In genomic region chr16:81366316-81366932, GRCh38 we compare ENCODE assay signal across 9 cellular contexts. TPM values are rescaled to one million over a fixed set of nuclear protein-coding genes. Genes with fewer than 3 reads are reported as not detected.
DNase-seq lines count a peak whose midpoint lies in the region; ATAC-seq and TF ChIP-seq lines count a peak whose summit lies in the region.
"Had no signal": no experiment of that assay in that cellular context is flagged by ENCODE, and none has a peak within 500 bp of the region (broad histone marks: within the 10 kb centered on the region; RNA-seq: fewer than 3 reads in every experiment).

No MANE protein-coding gene starts in this region.

- no peak overlapping the region for H3K27ac ChIP-seq in neuronal stem cell (replicated peaks; ENCODE audit: low read length)
- H3K27ac ChIP-seq: epithelial cell of prostate had no signal

- no peak overlapping the region for H3K27ac Mint-ChIP-seq in stimulated activated naive CD8-positive, alpha-beta T cell treated with anti-CD3 and anti-CD28 coated beads, Interleukin-15, amount 100 ng/mL, for 72 hours

- H2BK120ac ChIP-seq in neuronal stem cell (ENCODE audit: low read depth, low read length), result no peak overlapping the region

- H2AFZ ChIP-seq in neuronal stem cell (ENCODE audit: low read length), result no peak overlapping the region

- no peak overlapping the region for H2BK15ac ChIP-seq in neuronal stem cell (ENCODE audit: low read length)

- TF ChIP-seq CTCF in LNCAP (IDR thresholded peaks at IDR 0.05), result peak; percentile 77

- no peak overlapping the region for H3K4me3 Mint-ChIP-seq in stimulated activated naive CD8-positive, alpha-beta T cell treated with anti-CD3 and anti-CD28 coated beads, Interleukin-15, amount 100 ng/mL, for 72 hours

- H2AK5ac ChIP-seq in neuronal stem cell (ENCODE audit: low read depth, low read length), result no peak overlapping the region

- H3K36me3 ChIP-seq in neuronal stem cell (replicated peaks in 1 of 2; ENCODE audit: control insufficient read depth in 2 of 2, insufficient read depth in 2 of 2, low read length in 2 of 2), result peaks cover 15 to 76% of the 10 kb centered on the region in 2 donors

- H3K23ac ChIP-seq in neuronal stem cell (ENCODE audit: low read depth, low read length, poor library complexity), result no peak overlapping the region

- H3K4me3 ChIP-seq in neuronal stem cell (ENCODE audit: low read length in 2 of 2), result no peak overlapping the region

- no peak overlapping the region for H3K14ac ChIP-seq in neuronal stem cell (ENCODE audit: low read length)

- H3K79me1 ChIP-seq in neuronal stem cell (ENCODE audit: low read depth, low read length), result no peaks in the 10 kb centered on the region

- no peak overlapping the region for H3K4ac ChIP-seq in neuronal stem cell (ENCODE audit: low read length)

- no peak overlapping the region for H3K4me2 ChIP-seq in neuronal stem cell (ENCODE audit: insufficient read depth, low read length, poor library complexity, severe bottlenecking)

- peak in 1 of 2 donors; percentile 3 for DNase-seq in stimulated activated naive CD8-positive, alpha-beta T cell treated with anti-CD3 and anti-CD28 coated beads, Interleukin-15, amount 100 ng/mL, for 72 hours
- DNase-seq in stimulated activated naive CD8-positive, alpha-beta T cell treated with anti-CD3 and anti-CD28 coated beads, Interleukin-15, Interleukin-2, amounts not matched to agents 100 U/mL and 50 U/mL, for 24 hours, result no peak
- DNase-seq in SK-N-DZ (ENCODE audit: low spot score), result peak; percentile 57
- DNase-seq in fibroblast of gingiva (ENCODE audit: low read depth), result peak; percentile 41
- DNase-seq in neuronal stem cell (ENCODE audit: low spot score), result peak; percentile 21

- H3K27me3 ChIP-seq in neuronal stem cell (ENCODE audit: control insufficient read depth in 3 of 3, insufficient read depth in 3 of 3, low read depth in 1 of 3, low read length in 3 of 3), result no peaks in the 10 kb centered on the region

- H3K9me3 ChIP-seq in neuronal stem cell (replicated peaks in 1 of 2; ENCODE audit: control insufficient read depth in 2 of 2, insufficient read depth in 1 of 2, low read depth in 1 of 2, low read length in 2 of 2), result no peaks in the 10 kb centered on the region

- H2BK5ac ChIP-seq in neuronal stem cell (ENCODE audit: low read length), result no peak overlapping the region

- no peak overlapping the region for H4K91ac ChIP-seq in neuronal stem cell (ENCODE audit: low read depth, low read length, poor library complexity)

- no peak overlapping the region for H3K18ac ChIP-seq in neuronal stem cell (ENCODE audit: low read length)

- H2BK12ac ChIP-seq in neuronal stem cell (ENCODE audit: low read length), result no peak overlapping the region

- H3K4me1 ChIP-seq in neuronal stem cell (ENCODE audit: control insufficient read depth in 2 of 2, insufficient read depth in 1 of 2, low read depth in 1 of 2, low read length in 2 of 2), result no peaks in the 10 kb centered on the region

- peak; percentile 59 for ATAC-seq in stimulated activated naive CD8-positive, alpha-beta T cell treated with anti-CD3 and anti-CD28 coated beads, Interleukin-15, amount 100 ng/mL, for 72 hours
- no peak for ATAC-seq in stimulated activated naive CD8-positive, alpha-beta T cell treated with anti-CD3 and anti-CD28 coated beads, Interleukin-15, Interleukin-2, amounts not matched to agents 100 U/mL and 50 U/mL, for 24 hours
- ATAC-seq in HG02571 (IDR thresholded peaks at IDR 0.05; ENCODE audit: unreplicated experiment) (no peak), GM19324 (IDR thresholded peaks at IDR 0.05; ENCODE audit: low FRiP score, unreplicated experiment) (no peak)

- no peak overlapping the region for H3K9ac ChIP-seq in neuronal stem cell (ENCODE audit: low read depth, low read length, poor library complexity)

- H4K8ac ChIP-seq in neuronal stem cell (ENCODE audit: low read depth, low read length), result no peak overlapping the region

- no peaks in the 10 kb centered on the region for H3K27me3 Mint-ChIP-seq in stimulated activated naive CD8-positive, alpha-beta T cell treated with anti-CD3 and anti-CD28 coated beads, Interleukin-15, amount 100 ng/mL, for 72 hours

- no CpG with 5 or more reads among the region's 12 CpGs for WGBS in neuronal stem cell (ENCODE audit: extremely low coverage in 2 of 2, insufficient read length in 2 of 2, insufficient replicate concordance in 1 of 2), 2 donors

- no peaks in the 10 kb centered on the region for H3K9me3 Mint-ChIP-seq in stimulated activated naive CD8-positive, alpha-beta T cell treated with anti-CD3 and anti-CD28 coated beads, Interleukin-15, amount 100 ng/mL, for 72 hours

- H3K4me1 Mint-ChIP-seq in stimulated activated naive CD8-positive, alpha-beta T cell treated with anti-CD3 and anti-CD28 coated beads, Interleukin-15, amount 100 ng/mL, for 72 hours, result no peaks in the 10 kb centered on the region

RNA-seq across cellular contexts. Expression of gene GAN, which starts 51.7 kb away (rescaled TPM):
- polyA plus RNA-seq in SK-N-DZ (2014; cell fraction: cytosol; rRNA removed), result 6.0 and 8.1 TPM in 2 replicates
- polyA plus RNA-seq in SK-N-DZ (2014; cell fraction: nucleus; rRNA removed), result 5.2 and 5.9 TPM in 2 replicates
- polyA plus RNA-seq in neuronal stem cell (2013, experiment 1 of 2), result 4.3 TPM
- polyA plus RNA-seq in neuronal stem cell (2013, experiment 2 of 2), result 4.7 TPM
